ENCODE assay signal across 35 cellular contexts in the genomic region with DNA sequence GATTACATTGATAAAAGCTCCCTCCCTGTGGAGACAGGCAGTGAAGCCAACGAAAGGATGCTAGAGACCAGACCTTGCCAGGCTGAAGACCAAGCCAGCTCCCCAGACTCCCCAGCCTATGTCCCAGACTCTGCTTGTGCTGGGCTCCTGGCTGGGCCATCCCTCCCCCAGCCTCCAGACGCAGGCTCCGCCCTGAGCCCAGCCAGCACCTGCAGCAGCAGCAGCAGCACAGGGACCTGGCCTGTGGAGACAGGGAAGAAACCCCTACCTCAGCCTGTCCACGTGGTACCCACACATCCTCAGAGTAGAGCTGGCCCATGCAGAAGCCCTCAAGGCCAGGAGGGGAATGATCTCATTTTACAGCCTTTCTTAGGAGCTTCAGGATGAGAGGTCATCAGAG. TPM values are rescaled to one million over a fixed set of nuclear protein-coding genes. Genes with fewer than 3 reads are reported as not detected.
"Had no signal": no experiment of that assay in that cellular context is flagged by ENCODE, and none has a peak within 500 bp of the region (broad histone marks: within the 10 kb centered on the region; RNA-seq: fewer than 3 reads in every experiment).

No MANE protein-coding gene starts in this region.

- ATAC-seq: left cardiac atrium; left lobe of liver; lower lobe of right lung; natural killer cell; right lobe of liver; stimulated activated naive B cell treated with anti-CD40 and anti-IgM and Interleukin-4, amounts not matched to agents 10 μg/mL and 1 μg/mL and 100 μg/mL, for 72 hours; stimulated activated naive CD8-positive, alpha-beta T cell treated with anti-CD3 and anti-CD28 coated beads, Interleukin-15, Interleukin-2, amounts not matched to agents 100 U/mL and 50 U/mL, for 24 hours had no signal

- H3K9me3 ChIP-seq: lower lobe of right lung, ovary, right atrium auricular region, right lobe of liver, stomach, testis, thyroid gland, transverse colon, upper lobe of left lung, vagina had no signal

- FAIRE-seq: islet of Langerhans had no signal

- H3K27ac Mint-ChIP-seq: natural killer cell; nephron progenitor cell; neural progenitor cell; progenitor cell of endocrine pancreas; stimulated activated naive B cell treated with anti-CD40 and anti-IgM and Interleukin-4, amounts not matched to agents 10 μg/mL and 1 μg/mL and 100 μg/mL, for 72 hours had no signal

- H3K27ac ChIP-seq: lower lobe of right lung, neural progenitor cell, ovary, right atrium auricular region, right lobe of liver, stomach, transverse colon, upper lobe of left lung, vagina had no signal

- H3K4me3 Mint-ChIP-seq: natural killer cell; nephron progenitor cell; neural progenitor cell; stimulated activated naive B cell treated with anti-CD40 and anti-IgM and Interleukin-4, amounts not matched to agents 10 μg/mL and 1 μg/mL and 100 μg/mL, for 72 hours had no signal

- H3K4me2 ChIP-seq: neural progenitor cell, smooth muscle cell had no signal

- H3K27me3 Mint-ChIP-seq: naive B cell; progenitor cell of endocrine pancreas; stimulated activated naive B cell treated with anti-CD40 and anti-IgM and Interleukin-4, amounts not matched to agents 10 μg/mL and 1 μg/mL and 100 μg/mL, for 72 hours had no signal

- H3K9me3 Mint-ChIP-seq: immature natural killer cell; naive B cell; natural killer cell; nephron progenitor cell; neural progenitor cell; stimulated activated naive B cell treated with anti-CD40 and anti-IgM and Interleukin-4, amounts not matched to agents 10 μg/mL and 1 μg/mL and 100 μg/mL, for 72 hours had no signal

- H3K4me1 ChIP-seq: lower lobe of right lung had no signal

- H3K4me3 ChIP-seq: lower lobe of right lung, neural progenitor cell, ovary, right atrium auricular region, right lobe of liver, smooth muscle cell, stomach, testis, thyroid gland, transverse colon, upper lobe of left lung, vagina had no signal

- H3K36me3 Mint-ChIP-seq: immature natural killer cell; naive B cell; natural killer cell; neural progenitor cell; stimulated activated naive B cell treated with anti-CD40 and anti-IgM and Interleukin-4, amounts not matched to agents 10 μg/mL and 1 μg/mL and 100 μg/mL, for 72 hours had no signal

- H3K9ac ChIP-seq: neural progenitor cell had no signal

- DNase-seq: hypothalamus; left cardiac atrium; lower lobe of right lung; mammary epithelial cell; mesenchymal stem cell; naive B cell; natural killer cell; nephron progenitor cell; ovary; right lobe of liver; stimulated activated CD4-positive, alpha-beta T cell treated with anti-CD3 and anti-CD28 coated beads, Interleukin-2, amount 100 ng/mL, for 24 hours; stimulated activated CD4-positive, alpha-beta T cell treated with anti-CD3 and anti-CD28 coated beads, Interleukin-4, amount 100 ng/mL, for 1 hour; stimulated activated naive B cell treated with anti-CD40 and anti-IgM and Interleukin-4, amounts not matched to agents 10 μg/mL and 1 μg/mL and 100 μg/mL, for 72 hours; stimulated activated naive CD8-positive, alpha-beta T cell treated with anti-CD3 and anti-CD28 coated beads, Interleukin-15, Interleukin-2, amounts not matched to agents 100 U/mL and 50 U/mL, for 24 hours; stomach; testis; thyroid gland; transverse colon; upper lobe of left lung had no signal

- H2AFZ ChIP-seq: neural progenitor cell had no signal

- H3K27me3 ChIP-seq: neural progenitor cell, ovary, right atrium auricular region, right lobe of liver, stomach, testis, thyroid gland, transverse colon, upper lobe of left lung, vagina had no signal

- H3K36me3 ChIP-seq: lower lobe of right lung, neural progenitor cell, ovary, right atrium auricular region, right lobe of liver, transverse colon, upper lobe of left lung, vagina had no signal

RNA-seq across cellular contexts. Expression of a gene that starts 13.3 kb away (rescaled TPM):
- total RNA-seq: kidney epithelial cell, left lobe of liver, liver, lower lobe of right lung, mammary epithelial cell, mononuclear cell, natural killer cell, omental fat pad, progenitor cell of endocrine pancreas, skeletal muscle tissue, smooth muscle cell, transverse colon, urinary bladder, vagina had no signal
- polyA plus RNA-seq: immature natural killer cell, liver, mammary epithelial cell, ovary, smooth muscle cell, stomach, urinary bladder had no signal

RNA-seq across cellular contexts. Expression of a gene that starts 30.7 kb away (rescaled TPM):
- total RNA-seq: left lobe of liver, pulmonary artery endothelial cell had no signal

RNA-seq across cellular contexts. Expression of a gene that starts 38.1 kb away (rescaled TPM):
- total RNA-seq: renal cortical epithelial cell had no signal
- polyA plus RNA-seq: smooth muscle cell had no signal
